In genomic region chr16:11047057-11047456, GRCh38 we compare ENCODE assay signal across 14 cellular contexts.
DNase-seq lines count a peak whose midpoint lies in the region; ATAC-seq and TF ChIP-seq lines count a peak whose summit lies in the region.
"Had no signal": no experiment of that assay in that cellular context is flagged by ENCODE, and none has a peak within 500 bp of the region (broad histone marks: within the 10 kb centered on the region; RNA-seq: fewer than 3 reads in every experiment).

No MANE protein-coding gene starts in this region.

- no peak overlapping the region for H3K4me3 ChIP-seq in foreskin fibroblast (ENCODE audit: low read depth in 1 of 2, low read length in 2 of 2)
- H3K4me3 ChIP-seq: GM12878, SJCRH30 had no signal

- DNase-seq in Right ventricle myocardium superior = no peak
- no peak for DNase-seq in Right ventricle myocardium inferior (ENCODE audit: missing footprints)
- DNase-seq in RPMI7951 (ENCODE audit: low read depth) = peak; percentile 85
- peak; percentile 74 to 88 for DNase-seq in foreskin fibroblast
- DNase-seq in type B pancreatic cell (ENCODE audit: extremely low spot score, unreplicated experiment) = no peak
- no peak for DNase-seq in activated gamma-delta T cell (lab: John Stamatoyannopoulos, UW)
- DNase-seq: activated CD4-positive, alpha-beta memory T cell treated with anti-CD3 and anti-CD28 coated beads, Interleukin-2, amount 10 ng/mL, durations not matched to agents 7 days and 5 days; aorta; erythroblast; NCI-H187 had no signal

- peaks cover 35% of the 10 kb centered on the region for H3K4me1 Mint-ChIP-seq in type B pancreatic cell (ENCODE audit: unreplicated experiment)

- no peak for TF ChIP-seq CTCF in foreskin fibroblast (IDR thresholded peaks at IDR 0.05; ENCODE audit: low read depth, low read length)
- TF ChIP-seq CTCF in type B pancreatic cell (conservative IDR thresholded peaks at IDR 0.05) = no peak

- H3K27me3 Mint-ChIP-seq in type B pancreatic cell = no peaks in the 10 kb centered on the region
- H3K27me3 Mint-ChIP-seq: activated CD4-positive, alpha-beta memory T cell treated with anti-CD3 and anti-CD28 coated beads, Interleukin-2, amount 10 ng/mL, durations not matched to agents 7 days and 5 days had no signal

- H3K9me3 Mint-ChIP-seq in type B pancreatic cell = no peaks in the 10 kb centered on the region
- H3K9me3 Mint-ChIP-seq: activated CD4-positive, alpha-beta memory T cell treated with anti-CD3 and anti-CD28 coated beads, Interleukin-2, amount 10 ng/mL, durations not matched to agents 7 days and 5 days had no signal

- H3K4me3 Mint-ChIP-seq in type B pancreatic cell = peak overlapping the region; percentile 16
- H3K4me3 Mint-ChIP-seq: activated CD4-positive, alpha-beta memory T cell treated with anti-CD3 and anti-CD28 coated beads, Interleukin-2, amount 10 ng/mL, durations not matched to agents 7 days and 5 days had no signal

- intact Hi-C loops in Right ventricle myocardium superior (cut with DNase I) (no loop called here), Right ventricle myocardium inferior (cut with DNase I) (loop anchor here (5.0 kb wide), 1 partner anchor 65 kb away; no protein-coding TSS in a partner anchor)

- H3K36me3 Mint-ChIP-seq in type B pancreatic cell = peaks cover 23% of the 10 kb centered on the region

- peak; percentile 48 for ATAC-seq in Right ventricle myocardium superior (ENCODE audit: poor library complexity)
- ATAC-seq in Right ventricle myocardium inferior = no peak
- no peak for ATAC-seq in GM18511 (IDR thresholded peaks at IDR 0.05; ENCODE audit: unreplicated experiment)
- no peak for ATAC-seq in GM21723 (IDR thresholded peaks at IDR 0.05; ENCODE audit: unreplicated experiment)
- ATAC-seq: GM12878 had no signal

- H3K27ac Mint-ChIP-seq in type B pancreatic cell = peak overlapping the region; percentile 62

Comparison
In these comparisons a context has a peak if more than half of its experiments do, and no peak if none do; other contexts are left out.
1. DNase-seq: peak in RPMI7951 (single experiment) and foreskin fibroblast (2 of 2); none in Right ventricle myocardium superior (single experiment), Right ventricle myocardium inferior (single experiment), type B pancreatic cell (single experiment) and activated gamma-delta T cell (single experiment).